Comparison of ENCODE assay signal across 15 cellular contexts in genomic region chr2:109487237-109487869, GRCh38.
DNase-seq lines count a peak whose midpoint lies in the region; ATAC-seq and TF ChIP-seq lines count a peak whose summit lies in the region.
"Had no signal": no experiment of that assay in that cellular context is flagged by ENCODE, and none has a peak within 500 bp of the region (broad histone marks: within the 10 kb centered on the region; RNA-seq: fewer than 3 reads in every experiment).

No MANE protein-coding gene starts in this region.

- H3K4ac ChIP-seq in trophoblast cell (ENCODE audit: low read depth, low read length) = no peak overlapping the region

- H3K27ac ChIP-seq in BLaER1 = peak overlapping the region; percentile 44; the same call in 1 of the 2 replicates
- H3K27ac ChIP-seq in SK-N-SH (ENCODE audit: low read depth in 2 of 2, low read length in 1 of 2) = peak overlapping the region in 1 of 2 experiments; percentile 55; a peak in 2 of 4 replicates
- no peak overlapping the region for H3K27ac ChIP-seq in trophoblast cell (ENCODE audit: low read depth, low read length)

- H3K4me1 ChIP-seq in BLaER1 = peaks cover 67% of the 10 kb centered on the region
- H3K4me1 ChIP-seq in SK-N-SH (ENCODE audit: control insufficient read depth in 1 of 2, insufficient read depth in 2 of 2, low read depth in 1 of 2, low read length in 1 of 2) = peaks cover 6 to 8% of the 10 kb centered on the region in 2 experiments; a peak in 1 of 4 replicates
- peaks cover 5 to 10% of the 10 kb centered on the region in 2 experiments for H3K4me1 ChIP-seq in trophoblast cell (ENCODE audit: control insufficient read depth in 1 of 2, insufficient read depth in 2 of 2, low read length in 2 of 2)

- no peaks in the 10 kb centered on the region for H3K27me3 ChIP-seq in BLaER1
- no peaks in the 10 kb centered on the region for H3K27me3 ChIP-seq in SK-N-SH (ENCODE audit: insufficient read depth)
- H3K27me3 ChIP-seq in trophoblast cell (ENCODE audit: insufficient read depth, low read length) = no peaks in the 10 kb centered on the region
- H3K27me3 ChIP-seq: right atrium auricular region had no signal

- no peak for ATAC-seq in GM21737 (IDR thresholded peaks at IDR 0.05; ENCODE audit: unreplicated experiment)
- ATAC-seq: HCT116, T-cell had no signal

- no peaks in the 10 kb centered on the region for H3K9me2 ChIP-seq in SK-N-SH

- no peak for TF ChIP-seq EP300 in SK-N-SH (IDR thresholded peaks at IDR 0.05; ENCODE audit: borderline replicate concordance in 1 of 2, low read depth in 1 of 2, low read length in 1 of 2)

- H3K23ac ChIP-seq in trophoblast cell (ENCODE audit: low read length) = no peak overlapping the region

- peak overlapping the region; percentile 13 for H2AK5ac ChIP-seq in trophoblast cell (ENCODE audit: low read length)

- no peak overlapping the region for H4K12ac ChIP-seq in trophoblast cell (ENCODE audit: low read depth, low read length)

- H3K36me3 ChIP-seq in BLaER1 = peaks cover 30% of the 10 kb centered on the region
- H3K36me3 ChIP-seq in SK-N-SH (replicated peaks in 1 of 2; ENCODE audit: control insufficient read depth in 1 of 2, insufficient read depth in 2 of 2, low read length in 1 of 2) = no peaks in the 10 kb centered on the region
- H3K36me3 ChIP-seq in trophoblast cell (ENCODE audit: control insufficient read depth in 1 of 2, insufficient read depth in 2 of 2, low read length in 2 of 2) = no peaks in the 10 kb centered on the region
- H3K36me3 ChIP-seq: right atrium auricular region had no signal

- no peak overlapping the region for H3K4me3 ChIP-seq in BLaER1
- H3K4me3 ChIP-seq in SK-N-SH (ENCODE audit: low read depth in 2 of 2, low read length in 1 of 2) = no peak overlapping the region
- H3K4me3 ChIP-seq in trophoblast cell (ENCODE audit: low read depth, low read length) = no peak overlapping the region
- H3K4me3 ChIP-seq: right atrium auricular region had no signal

- no peak for DNase-seq in SK-N-SH
- DNase-seq in fibroblast of peridontal ligament (ENCODE audit: extremely low read depth) = peak; percentile 82
- peak; percentile 75 to 91 for DNase-seq in trophoblast cell
- no peak for DNase-seq in pons (ENCODE audit: low spot score)
- DNase-seq in activated CD4-positive, alpha-beta T cell treated with anti-CD3 and anti-CD28 coated beads for 4 hours = no peak
- DNase-seq in T-helper 2 cell = no peak
- DNase-seq: activated CD4-positive, alpha-beta T cell treated with anti-CD3 and anti-CD28 coated beads for 48 hours; CD4-positive, CD25-positive, alpha-beta regulatory T cell; GF-D8; NCI-H226; T-cell had no signal

- H3K79me2 ChIP-seq in SK-N-SH (ENCODE audit: insufficient read depth) (no peaks in the 10 kb centered on the region), trophoblast cell (ENCODE audit: control insufficient read depth, insufficient read depth, low read length, poor library complexity) (no peaks in the 10 kb centered on the region)

- H3K4me2 ChIP-seq in BLaER1 (peak overlapping the region; percentile 55), SK-N-SH (peak overlapping the region; percentile 35; the same call in 1 of the 2 replicates), trophoblast cell (ENCODE audit: low read length) (no peak overlapping the region)

- H3K14ac ChIP-seq in trophoblast cell (ENCODE audit: low read length) = peak overlapping the region; percentile 40

- no peaks in the 10 kb centered on the region for H4K20me1 ChIP-seq in BLaER1
- H4K20me1 ChIP-seq in SK-N-SH (ENCODE audit: insufficient read depth) = no peaks in the 10 kb centered on the region

- H3K9me3 ChIP-seq in BLaER1 (no peaks in the 10 kb centered on the region), SK-N-SH (no peaks in the 10 kb centered on the region), trophoblast cell (ENCODE audit: insufficient read depth, low read depth, low read length) (peaks cover 6% of the 10 kb centered on the region)
- H3K9me3 ChIP-seq: right atrium auricular region had no signal

- H4K91ac ChIP-seq in trophoblast cell (ENCODE audit: low read depth, low read length) = no peak overlapping the region

- H2BK120ac ChIP-seq in trophoblast cell (ENCODE audit: insufficient read depth, low read length, poor library complexity) = peak overlapping the region; percentile 38

- H2AFZ ChIP-seq in SK-N-SH (ENCODE audit: low read depth) = no peak overlapping the region
- H2AFZ ChIP-seq in trophoblast cell (ENCODE audit: insufficient read depth, low read length, poor library complexity) = no peak overlapping the region

- H2BK5ac ChIP-seq in trophoblast cell (ENCODE audit: low read depth, low read length, poor library complexity) = peak overlapping the region; percentile 20

- H3F3A ChIP-seq in SK-N-SH (replicated peaks; ENCODE audit: insufficient read depth) = no peaks in the 10 kb centered on the region

- peak overlapping the region; percentile 56 for H4K8ac ChIP-seq in trophoblast cell (ENCODE audit: low read depth, low read length)

- POLR2A ChIA-PET in SK-N-SH (lab: Yijun Ruan, JAX) = no interaction called here

- peak overlapping the region; percentile 28 for H2BK12ac ChIP-seq in trophoblast cell (ENCODE audit: low read length)

- CTCF ChIA-PET in SK-N-SH (lab: Yijun Ruan, JAX) = no interaction called here

- 78% methylated on average over 13 of the region's 18 CpGs for WGBS in SK-N-SH (ENCODE audit: low lambda C conversion rate)
- no CpG with 5 or more reads among the region's 18 CpGs for WGBS in trophoblast cell (ENCODE audit: extremely low coverage, insufficient coverage, insufficient read length)

- H3K18ac ChIP-seq in trophoblast cell (ENCODE audit: low read length) = peak overlapping the region; percentile 42

- peaks cover 11% of the 10 kb centered on the region for H3K79me1 ChIP-seq in trophoblast cell (ENCODE audit: low read length)

- no peak for TF ChIP-seq CTCF in SK-N-SH (IDR thresholded peaks at IDR 0.05)

- H3K9ac ChIP-seq in BLaER1 (no peak overlapping the region), SK-N-SH (no peak overlapping the region), trophoblast cell (ENCODE audit: low read length) (no peak overlapping the region)

- TF ChIP-seq RAD21 in SK-N-SH (IDR thresholded peaks at IDR 0.05; ENCODE audit: low read length) = no peak

TF ChIP-seq in SK-N-SH, 30 proteins besides CTCF, POLR2A, EP300 and RAD21 (continues in another document):
- TF ChIP-seq EZH2phosphoT487 (IDR thresholded peaks at IDR 0.05; ENCODE audit: borderline replicate concordance, low read depth) (no peak), MXI1 (IDR thresholded peaks at IDR 0.05; ENCODE audit: low read depth, low read length) (no peak), FOSL2 (IDR thresholded peaks at IDR 0.05; ENCODE audit: borderline replicate concordance, low read depth) (no peak), FOXJ3 (CRISPR knock-in tag; IDR thresholded peaks at IDR 0.05) (no peak), ELF1 (IDR thresholded peaks at IDR 0.05) (no peak), FOXM1 (IDR thresholded peaks at IDR 0.05; ENCODE audit: low read depth) (no peak), GATA2 (CRISPR knock-in tag; IDR thresholded peaks at IDR 0.05) (no peak), NFIC (IDR thresholded peaks at IDR 0.05; ENCODE audit: borderline replicate concordance) (no peak)
- TF ChIP-seq, protein P1, sequence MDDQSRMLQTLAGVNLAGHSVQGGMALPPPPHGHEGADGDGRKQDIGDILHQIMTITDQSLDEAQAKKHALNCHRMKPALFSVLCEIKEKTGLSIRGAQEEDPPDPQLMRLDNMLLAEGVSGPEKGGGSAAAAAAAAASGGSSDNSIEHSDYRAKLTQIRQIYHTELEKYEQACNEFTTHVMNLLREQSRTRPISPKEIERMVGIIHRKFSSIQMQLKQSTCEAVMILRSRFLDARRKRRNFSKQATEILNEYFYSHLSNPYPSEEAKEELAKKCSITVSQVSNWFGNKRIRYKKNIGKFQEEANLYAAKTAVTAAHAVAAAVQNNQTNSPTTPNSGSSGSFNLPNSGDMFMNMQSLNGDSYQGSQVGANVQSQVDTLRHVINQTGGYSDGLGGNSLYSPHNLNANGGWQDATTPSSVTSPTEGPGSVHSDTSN (IDR thresholded peaks at IDR 0.05) = no peak
- TF ChIP-seq, protein P2, sequence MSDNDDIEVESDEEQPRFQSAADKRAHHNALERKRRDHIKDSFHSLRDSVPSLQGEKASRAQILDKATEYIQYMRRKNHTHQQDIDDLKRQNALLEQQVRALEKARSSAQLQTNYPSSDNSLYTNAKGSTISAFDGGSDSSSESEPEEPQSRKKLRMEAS (IDR thresholded peaks at IDR 0.05; ENCODE audit: low read depth) = no peak
- TF ChIP-seq, protein P3, sequence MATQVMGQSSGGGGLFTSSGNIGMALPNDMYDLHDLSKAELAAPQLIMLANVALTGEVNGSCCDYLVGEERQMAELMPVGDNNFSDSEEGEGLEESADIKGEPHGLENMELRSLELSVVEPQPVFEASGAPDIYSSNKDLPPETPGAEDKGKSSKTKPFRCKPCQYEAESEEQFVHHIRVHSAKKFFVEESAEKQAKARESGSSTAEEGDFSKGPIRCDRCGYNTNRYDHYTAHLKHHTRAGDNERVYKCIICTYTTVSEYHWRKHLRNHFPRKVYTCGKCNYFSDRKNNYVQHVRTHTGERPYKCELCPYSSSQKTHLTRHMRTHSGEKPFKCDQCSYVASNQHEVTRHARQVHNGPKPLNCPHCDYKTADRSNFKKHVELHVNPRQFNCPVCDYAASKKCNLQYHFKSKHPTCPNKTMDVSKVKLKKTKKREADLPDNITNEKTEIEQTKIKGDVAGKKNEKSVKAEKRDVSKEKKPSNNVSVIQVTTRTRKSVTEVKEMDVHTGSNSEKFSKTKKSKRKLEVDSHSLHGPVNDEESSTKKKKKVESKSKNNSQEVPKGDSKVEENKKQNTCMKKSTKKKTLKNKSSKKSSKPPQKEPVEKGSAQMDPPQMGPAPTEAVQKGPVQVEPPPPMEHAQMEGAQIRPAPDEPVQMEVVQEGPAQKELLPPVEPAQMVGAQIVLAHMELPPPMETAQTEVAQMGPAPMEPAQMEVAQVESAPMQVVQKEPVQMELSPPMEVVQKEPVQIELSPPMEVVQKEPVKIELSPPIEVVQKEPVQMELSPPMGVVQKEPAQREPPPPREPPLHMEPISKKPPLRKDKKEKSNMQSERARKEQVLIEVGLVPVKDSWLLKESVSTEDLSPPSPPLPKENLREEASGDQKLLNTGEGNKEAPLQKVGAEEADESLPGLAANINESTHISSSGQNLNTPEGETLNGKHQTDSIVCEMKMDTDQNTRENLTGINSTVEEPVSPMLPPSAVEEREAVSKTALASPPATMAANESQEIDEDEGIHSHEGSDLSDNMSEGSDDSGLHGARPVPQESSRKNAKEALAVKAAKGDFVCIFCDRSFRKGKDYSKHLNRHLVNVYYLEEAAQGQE (IDR thresholded peaks at IDR 0.05; ENCODE audit: low read depth, low read length) = no peak
- TF ChIP-seq, protein P4, sequence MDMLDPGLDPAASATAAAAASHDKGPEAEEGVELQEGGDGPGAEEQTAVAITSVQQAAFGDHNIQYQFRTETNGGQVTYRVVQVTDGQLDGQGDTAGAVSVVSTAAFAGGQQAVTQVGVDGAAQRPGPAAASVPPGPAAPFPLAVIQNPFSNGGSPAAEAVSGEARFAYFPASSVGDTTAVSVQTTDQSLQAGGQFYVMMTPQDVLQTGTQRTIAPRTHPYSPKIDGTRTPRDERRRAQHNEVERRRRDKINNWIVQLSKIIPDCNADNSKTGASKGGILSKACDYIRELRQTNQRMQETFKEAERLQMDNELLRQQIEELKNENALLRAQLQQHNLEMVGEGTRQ (IDR thresholded peaks at IDR 0.05; ENCODE audit: borderline replicate concordance, low read depth, low read length) = no peak

Comparison
In these comparisons a context has a peak if more than half of its experiments do, and no peak if none do; other contexts are left out.
1. DNase-seq: peak in fibroblast of peridontal ligament (single experiment) and trophoblast cell (2 of 2); none in SK-N-SH (single experiment), pons (single experiment), activated CD4-positive, alpha-beta T cell treated with anti-CD3 and anti-CD28 coated beads for 4 hours (0 of 2) and T-helper 2 cell (0 of 5).